Comparison of ENCODE assay signal across 27 cellular contexts in genomic region chr5:33877483-33877882, GRCh38. TPM values are rescaled to one million over a fixed set of nuclear protein-coding genes. Genes with fewer than 3 reads are reported as not detected.
"Had no signal": no experiment of that assay in that cellular context is flagged by ENCODE, and none has a peak within 500 bp of the region (broad histone marks: within the 10 kb centered on the region; RNA-seq: fewer than 3 reads in every experiment).

No MANE protein-coding gene starts in this region.

- H3K4me1 ChIP-seq: lower lobe of right lung, neural progenitor cell, suprapubic skin, tibial nerve, uterus had no signal

- H3K4me1 Mint-ChIP-seq: activated B cell treated with CpG ODN at 0.5 μM for 24 hours; activated CD4-positive, alpha-beta T cell treated with anti-CD3 and anti-CD28 coated beads for 36 hours; naive thymus-derived CD8-positive, alpha-beta T cell; neural progenitor cell; T-helper 17 cell had no signal

- H3K9me3 ChIP-seq: lower lobe of right lung, suprapubic skin, uterus had no signal

- H3K27me3 Mint-ChIP-seq: activated B cell treated with CpG ODN at 0.5 μM for 24 hours; activated CD4-positive, alpha-beta T cell treated with anti-CD3 and anti-CD28 coated beads for 36 hours; stimulated activated naive CD8-positive, alpha-beta T cell treated with anti-CD3 and anti-CD28 coated beads, Interleukin-15, Interleukin-2, amounts not matched to agents 100 ng/mL and 50 ng/mL, for 24 hours had no signal

- ATAC-seq: activated CD4-positive, alpha-beta T cell treated with anti-CD3 and anti-CD28 coated beads for 36 hours; activated T-cell treated with anti-CD3 and anti-CD28 coated beads, Interleukin-2, amount 50 U/mL, for 4 hours; naive thymus-derived CD8-positive, alpha-beta T cell; T-helper 17 cell had no signal

- DNase-seq: activated B cell treated with CpG ODN at 0.5 μM for 24 hours; activated CD4-positive, alpha-beta T cell treated with anti-CD3 and anti-CD28 coated beads for 36 hours; activated CD4-positive, alpha-beta T cell treated with anti-CD3 and anti-CD28 coated beads, Interleukin-2, amount 50 U/mL, for 4 hours; activated CD8-positive, alpha-beta memory T cell treated with anti-CD3 and anti-CD28 coated beads, Interleukin-2, amount 50 U/mL, for 48 hours; activated naive CD4-positive, alpha-beta T cell; activated T-cell treated with anti-CD3 and anti-CD28 coated beads, Interleukin-2, amount 50 U/mL, for 4 hours; foreskin melanocyte; lower lobe of right lung; naive thymus-derived CD8-positive, alpha-beta T cell; posterior cingulate gyrus; stimulated activated CD4-positive, alpha-beta T cell treated with anti-CD3 and anti-CD28 coated beads, Interleukin-1b, Interleukin-23, amount 100 ng/mL, for 48 hours; SW 1271; T-helper 17 cell; uterus had no signal

- H3K4me2 ChIP-seq: neural progenitor cell had no signal

- H3K36me3 ChIP-seq: lower lobe of right lung, suprapubic skin, tibial nerve, uterus had no signal

- H3K27ac ChIP-seq: epithelial cell of prostate, lower lobe of right lung, neural progenitor cell, suprapubic skin, tibial nerve had no signal

- H3K27me3 ChIP-seq: neural progenitor cell, suprapubic skin, tibial nerve, uterus had no signal

- H3K4me3 Mint-ChIP-seq: activated B cell treated with CpG ODN at 0.5 μM for 24 hours; activated CD4-positive, alpha-beta T cell treated with anti-CD3 and anti-CD28 coated beads for 36 hours; activated naive CD8-positive, alpha-beta T cell; activated T-cell treated with anti-CD3 and anti-CD28 coated beads, Interleukin-2, amount 50 U/mL, for 4 hours; naive thymus-derived CD8-positive, alpha-beta T cell; neural progenitor cell; stimulated activated naive CD8-positive, alpha-beta T cell treated with anti-CD3 and anti-CD28 coated beads, Interleukin-15, Interleukin-2, amounts not matched to agents 100 ng/mL and 50 ng/mL, for 24 hours; T-helper 17 cell had no signal

- H2AFZ ChIP-seq: neural progenitor cell had no signal

- H3K9me3 Mint-ChIP-seq: activated T-helper 2 cell treated with anti-CD3 and anti-CD28 coated beads, Interferon-gamma antibody, Interleukin-2, Interleukin-4, amounts not matched to agents 10 μg/mL and 5 μg/mL and 100 μg/mL, durations not matched to agents 14 hours and 24 hours and 36 hours; stimulated activated naive CD8-positive, alpha-beta T cell treated with anti-CD3 and anti-CD28 coated beads, Interleukin-15, Interleukin-2, amounts not matched to agents 100 ng/mL and 50 ng/mL, for 24 hours had no signal

- H3K9ac ChIP-seq: neural progenitor cell had no signal

- H3K4me3 ChIP-seq: lower lobe of right lung, neural progenitor cell, suprapubic skin, tibial nerve, uterus had no signal

- H3K27ac Mint-ChIP-seq: activated B cell treated with CpG ODN at 0.5 μM for 24 hours; activated CD4-positive, alpha-beta T cell treated with anti-CD3 and anti-CD28 coated beads for 36 hours; activated naive CD8-positive, alpha-beta T cell; activated T-helper 2 cell treated with anti-CD3 and anti-CD28 coated beads, Interferon-gamma antibody, Interleukin-2, Interleukin-4, amounts not matched to agents 10 μg/mL and 5 μg/mL and 100 μg/mL, durations not matched to agents 14 hours and 24 hours and 36 hours; naive thymus-derived CD8-positive, alpha-beta T cell; neural progenitor cell; stimulated activated naive CD8-positive, alpha-beta T cell treated with anti-CD3 and anti-CD28 coated beads, Interleukin-15, Interleukin-2, amounts not matched to agents 100 ng/mL and 50 ng/mL, for 24 hours; T-helper 17 cell had no signal

RNA-seq across cellular contexts. Expression of gene ADAMTS12, which starts 14.3 kb away (rescaled TPM):
- total RNA-seq: activated B cell treated with CpG ODN at 0.5 μM for 24 hours; activated CD4-positive, alpha-beta T cell treated with anti-CD3 and anti-CD28 coated beads for 36 hours; activated CD8-positive, alpha-beta memory T cell treated with anti-CD3 and anti-CD28 coated beads for 36 hours; activated T-helper 2 cell treated with anti-CD3 and anti-CD28 coated beads, Interferon-gamma antibody, Interleukin-2, Interleukin-4, amounts not matched to agents 10 μg/mL and 5 μg/mL and 100 μg/mL, durations not matched to agents 14 hours and 24 hours and 36 hours; T-helper 17 cell had no signal
- polyA plus RNA-seq: naive thymus-derived CD8-positive, alpha-beta T cell had no signal

RNA-seq across cellular contexts. Expression of gene RXFP3, which starts 58.7 kb away (rescaled TPM):
- total RNA-seq: activated B cell treated with CpG ODN at 0.5 μM for 24 hours; activated CD4-positive, alpha-beta T cell treated with anti-CD3 and anti-CD28 coated beads for 36 hours; activated CD8-positive, alpha-beta memory T cell treated with anti-CD3 and anti-CD28 coated beads for 36 hours; activated T-cell treated with anti-CD3 and anti-CD28 coated beads, Interleukin-2, amount 50 U/mL, for 4 hours; activated T-helper 2 cell treated with anti-CD3 and anti-CD28 coated beads, Interferon-gamma antibody, Interleukin-2, Interleukin-4, amounts not matched to agents 10 μg/mL and 5 μg/mL and 100 μg/mL, durations not matched to agents 14 hours and 24 hours and 36 hours; bronchial epithelial cell; lower lobe of right lung; mesenteric fat pad; mucosa of gallbladder; naive thymus-derived CD8-positive, alpha-beta T cell; omental fat pad; skeletal muscle tissue; suprapubic skin; T-helper 17 cell; tibial nerve; uterus had no signal
- polyA plus RNA-seq: naive thymus-derived CD8-positive, alpha-beta T cell had no signal
